ENCODE assay signal across 8 cellular contexts in the genomic region with DNA sequence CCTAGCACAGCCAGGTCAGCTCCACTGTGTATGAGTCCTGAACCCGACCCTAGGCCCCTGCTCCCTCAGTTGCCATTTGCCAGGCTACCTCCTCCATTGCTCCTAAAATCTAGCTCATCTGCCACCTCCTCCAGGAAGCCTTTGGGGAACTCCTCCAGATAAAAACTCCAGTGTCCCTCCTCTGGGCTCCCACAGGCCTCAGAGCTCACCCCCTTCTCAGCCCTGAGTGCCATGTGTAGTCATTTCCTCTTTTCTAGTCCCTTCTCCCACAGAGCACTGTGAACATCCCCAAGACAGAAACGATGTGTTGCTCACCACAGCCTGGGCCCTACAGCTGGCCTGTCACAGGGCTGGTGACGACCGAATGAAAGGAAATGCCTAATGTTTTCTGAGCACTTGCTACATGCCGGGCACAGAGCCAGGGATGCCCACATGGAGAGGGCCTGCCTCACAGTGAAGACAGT.
DNase-seq lines count a peak whose midpoint lies in the region; ATAC-seq and TF ChIP-seq lines count a peak whose summit lies in the region.

No MANE protein-coding gene starts in this region.

- peak overlapping the region; percentile 70 to 96 (median 94) for H3K9ac ChIP-seq in BLaER1 treated with 17β-estradiol and CSF1 and Interleukin-3, amounts not matched to agents 10 nM and 100 nM
- H3K9ac ChIP-seq in skeletal muscle tissue (ENCODE audit: low read depth in 1 of 3, low read length in 3 of 3) = no peak overlapping the region

- peak; percentile 18 for TF ChIP-seq POLR2A in erythroblast (IDR thresholded peaks at IDR 0.05; ENCODE audit: low read length)

- peaks cover 0 to 8% (median 0%) of the 10 kb centered on the region in 11 experiments; a peak in 2 of 22 replicates for H3K36me3 ChIP-seq in BLaER1 treated with 17β-estradiol and CSF1 and Interleukin-3, amounts not matched to agents 10 nM and 100 nM
- no peaks in the 10 kb centered on the region for H3K36me3 ChIP-seq in skeletal muscle tissue (ENCODE audit: control insufficient read depth in 3 of 3, insufficient read depth in 3 of 3, low read length in 3 of 3)

- H3K9me3 ChIP-seq in BLaER1 treated with 17β-estradiol and CSF1 and Interleukin-3, amounts not matched to agents 10 nM and 100 nM (replicated peaks in 1 of 11) = no peaks in the 10 kb centered on the region
- H3K9me3 ChIP-seq in skeletal muscle tissue (ENCODE audit: control insufficient read depth in 3 of 3, low read length in 3 of 3) = no peaks in the 10 kb centered on the region

- ATAC-seq in GM19395 (IDR thresholded peaks at IDR 0.05; ENCODE audit: unreplicated experiment) (peak; percentile 43), HG03558 (IDR thresholded peaks at IDR 0.05; ENCODE audit: extremely low read depth, unreplicated experiment) (peak; percentile 29), GM19455 (IDR thresholded peaks at IDR 0.05; ENCODE audit: unreplicated experiment) (no peak)

- peak overlapping the region; percentile 96 to 100 (median 99) for H3K27ac ChIP-seq in BLaER1 treated with 17β-estradiol and CSF1 and Interleukin-3, amounts not matched to agents 10 nM and 100 nM
- H3K27ac ChIP-seq in skeletal muscle tissue (ENCODE audit: low read depth, low read length) = peak overlapping the region; percentile 59

- peak overlapping the region in 2 of 10 experiments; percentile 74 to 76; a peak in 1 of 20 replicates for H3K4me3 ChIP-seq in BLaER1 treated with 17β-estradiol and CSF1 and Interleukin-3, amounts not matched to agents 10 nM and 100 nM
- H3K4me3 ChIP-seq in skeletal muscle tissue (ENCODE audit: low read length in 3 of 3) = no peak overlapping the region

- peaks cover 88 to 100% (median 98%) of the 10 kb centered on the region in 10 experiments for H3K4me1 ChIP-seq in BLaER1 treated with 17β-estradiol and CSF1 and Interleukin-3, amounts not matched to agents 10 nM and 100 nM
- peaks cover 23 to 66% (median 25%) of the 10 kb centered on the region in 3 donors for H3K4me1 ChIP-seq in skeletal muscle tissue (ENCODE audit: control insufficient read depth in 3 of 3, insufficient read depth in 3 of 3, low read length in 3 of 3)

- peak overlapping the region; percentile 92 to 100 (median 99) for H3K4me2 ChIP-seq in BLaER1 treated with 17β-estradiol and CSF1 and Interleukin-3, amounts not matched to agents 10 nM and 100 nM

- no peaks in the 10 kb centered on the region for H3K27me3 ChIP-seq in BLaER1 treated with 17β-estradiol and CSF1 and Interleukin-3, amounts not matched to agents 10 nM and 100 nM
- no peaks in the 10 kb centered on the region for H3K27me3 ChIP-seq in skeletal muscle tissue (ENCODE audit: control insufficient read depth in 3 of 3, insufficient read depth in 3 of 3, low read length in 3 of 3)

- peak; percentile 44 for DNase-seq in activated CD4-positive, CD25-positive, alpha-beta regulatory T cell treated with anti-CD3 and anti-CD28 coated beads, Interleukin-2, amount 50 U/mL, for 72 hours
- DNase-seq in erythroblast (lab: John Stamatoyannopoulos, UW) = peak in 1 of 2 experiments; percentile 27
- no peak for DNase-seq in NCI-H1105 (lab: John Stamatoyannopoulos, UW)

- peaks cover 0 to 56% (median 10%) of the 10 kb centered on the region in 11 experiments; a peak in 9 of 22 replicates for H4K20me1 ChIP-seq in BLaER1 treated with 17β-estradiol and CSF1 and Interleukin-3, amounts not matched to agents 10 nM and 100 nM

Comparison
In these comparisons a context has a peak if more than half of its experiments do, and no peak if none do; other contexts are left out.
1. H3K9ac ChIP-seq: peak in BLaER1 treated with 17β-estradiol and CSF1 and Interleukin-3, amounts not matched to agents 10 nM and 100 nM (11 of 11); none in skeletal muscle tissue (0 of 3).